ENCODE assay signal across 8 cellular contexts in genomic region chr20:64080013-64080812, GRCh38. TPM values are rescaled to one million over a fixed set of nuclear protein-coding genes. Genes with fewer than 3 reads are reported as not detected.
DNase-seq lines count a peak whose midpoint lies in the region; ATAC-seq and TF ChIP-seq lines count a peak whose summit lies in the region.

OPRL1 (plus strand) TSS chr20:64080082; CDS start chr20:64092721, 12,639 bp downstream.

- H3K36me3 Mint-ChIP-seq in activated CD8-positive, alpha-beta T cell treated with anti-CD3 and anti-CD28 coated beads, Interleukin-2, amount 10 ng/mL, durations not matched to agents 7 days and 5 days (ENCODE audit: low read depth), result peaks cover 29% of the 10 kb centered on the region

- peaks cover 6% of the 10 kb centered on the region for H3K27me3 Mint-ChIP-seq in activated CD8-positive, alpha-beta T cell treated with anti-CD3 and anti-CD28 coated beads, Interleukin-2, amount 10 ng/mL, durations not matched to agents 7 days and 5 days (ENCODE audit: low read depth)

- H3K4me1 ChIP-seq in psoas muscle, result peaks cover 20% of the 10 kb centered on the region

- peak within 1 kb of the TSS; percentile 96 for H3K4me3 Mint-ChIP-seq in activated CD8-positive, alpha-beta T cell treated with anti-CD3 and anti-CD28 coated beads, Interleukin-2, amount 10 ng/mL, durations not matched to agents 7 days and 5 days

- TF ChIP-seq CTCF in foreskin fibroblast (IDR thresholded peaks at IDR 0.05; ENCODE audit: low read depth, low read length) (no peak), psoas muscle (IDR thresholded peaks at IDR 0.05) (no peak)

- peak; percentile 42 to 45 for ATAC-seq in activated CD4-positive, CD25-positive, alpha-beta regulatory T cell treated with anti-CD3 and anti-CD28 coated beads, Interleukin-2, amount 50 U/mL, for 24 hours
- ATAC-seq in activated CD8-positive, alpha-beta T cell treated with anti-CD3 and anti-CD28 coated beads, Interleukin-2, amount 10 ng/mL, durations not matched to agents 7 days and 5 days, result peak; percentile 49
- peak; percentile 4 to 53 (median 22) for ATAC-seq in psoas muscle

- POLR2A ChIA-PET in activated CD8-positive, alpha-beta T cell treated with anti-CD3 and anti-CD28 coated beads, Interleukin-2, amount 10 ng/mL, durations not matched to agents 7 days and 5 days (lab: Charles Lee), result interaction anchor here (0.7 to 1.1 kb wide), 4 partner anchors 14 to 43 kb away, joined by 3 to 5 read pairs (median 4); no protein-coding TSS in a partner anchor

- intact Hi-C loops in psoas muscle (cut with DNase I), result no loop called here

- CTCF ChIA-PET in activated CD8-positive, alpha-beta T cell treated with anti-CD3 and anti-CD28 coated beads, Interleukin-2, amount 10 ng/mL, durations not matched to agents 7 days and 5 days (lab: Charles Lee), result interaction anchor here (0.9 to 2.8 kb wide), 12 partner anchors 11 to 542 kb away, joined by 3 to 20 read pairs (median 4); partner anchors contain the start of genes PRPF6, SAMD10 and TPD52L2

- WGBS in psoas muscle, 3 donors, result 7 to 16% (median 9%) methylated on average over 35 to 58 of the region's 62 CpGs

- peak within 1 kb of the TSS; percentile 71 to 72 for H3K4me3 ChIP-seq in foreskin fibroblast (ENCODE audit: low read depth in 1 of 2, low read length in 2 of 2)
- H3K4me3 ChIP-seq in psoas muscle, result peak within 1 kb of the TSS; percentile 76

- no peaks in the 10 kb centered on the region for H3K36me3 ChIP-seq in psoas muscle (ENCODE audit: insufficient read depth in 1 of 2, low read depth in 1 of 2)

- peaks cover 0 to 28% (median 9%) of the 10 kb centered on the region in 3 donors for H3K27me3 ChIP-seq in psoas muscle (ENCODE audit: insufficient read depth in 3 of 3, low read length in 2 of 3)

- H3K9me3 Mint-ChIP-seq in activated CD8-positive, alpha-beta T cell treated with anti-CD3 and anti-CD28 coated beads, Interleukin-2, amount 10 ng/mL, durations not matched to agents 7 days and 5 days (ENCODE audit: insufficient read depth), result no peaks in the 10 kb centered on the region

- no peaks in the 10 kb centered on the region for H3K9me3 ChIP-seq in psoas muscle

- DNase-seq in activated CD4-positive, CD25-positive, alpha-beta regulatory T cell treated with anti-CD3 and anti-CD28 coated beads, Interleukin-2, amount 50 U/mL, for 72 hours, result no peak
- DNase-seq in activated CD8-positive, alpha-beta T cell treated with anti-CD3 and anti-CD28 coated beads, Interleukin-2, amount 10 ng/mL, durations not matched to agents 7 days and 5 days, result peak; percentile 56
- DNase-seq in foreskin fibroblast, result peak in 1 of 2 donors; percentile 55
- peak in 1 of 2 donors; percentile 62 for DNase-seq in psoas muscle
- DNase-seq in NCI-H1436 (lab: John Stamatoyannopoulos, UW), result no peak
- DNase-seq in DMS79 (lab: John Stamatoyannopoulos, UW), result no peak
- DNase-seq in A172 (ENCODE audit: low spot score), result no peak

- H3K27ac ChIP-seq in psoas muscle, result peak within 1 kb of the TSS; percentile 53

- H3K4me1 Mint-ChIP-seq in activated CD8-positive, alpha-beta T cell treated with anti-CD3 and anti-CD28 coated beads, Interleukin-2, amount 10 ng/mL, durations not matched to agents 7 days and 5 days (ENCODE audit: low read depth), result peaks cover 54% of the 10 kb centered on the region

- H3K27ac Mint-ChIP-seq in activated CD8-positive, alpha-beta T cell treated with anti-CD3 and anti-CD28 coated beads, Interleukin-2, amount 10 ng/mL, durations not matched to agents 7 days and 5 days, result peak within 1 kb of the TSS; percentile 93

RNA-seq across cellular contexts. Expression of gene OPRL1, which starts in this region (rescaled TPM):
- total RNA-seq in activated CD8-positive, alpha-beta T cell treated with anti-CD3 and anti-CD28 coated beads, Interleukin-2, amount 10 ng/mL, durations not matched to agents 7 days and 5 days, result 1 to 10 TPM; 1.5 to 2.0 TPM
- under 1 TPM; 0.17 to 0.94 (median 0.21) TPM for total RNA-seq in psoas muscle
- under 1 TPM; 0.03 to 0.08 (median 0.08) TPM for polyA plus RNA-seq in psoas muscle
- 0.81 and 1.2 TPM in 2 replicates for total RNA-seq in A172 (2014; rRNA removed; shearing (Covaris generic))

Comparison
In these comparisons a context has a peak if more than half of its experiments do, and no peak if none do; other contexts are left out.
1. Peak in ATAC-seq, H3K4me3 ChIP-seq and H3K27ac ChIP-seq in psoas muscle; RNA of the gene not detected or under 1 TPM.